Comparison of ENCODE assay signal across 9 cellular contexts in genomic region chr19:10502524-10503001, GRCh38. TPM values are rescaled to one million over a fixed set of nuclear protein-coding genes. Genes with fewer than 3 reads are reported as not detected.
DNase-seq lines count a peak whose midpoint lies in the region; ATAC-seq and TF ChIP-seq lines count a peak whose summit lies in the region.
"Had no signal": no experiment of that assay in that cellular context is flagged by ENCODE, and none has a peak within 500 bp of the region (broad histone marks: within the 10 kb centered on the region; RNA-seq: fewer than 3 reads in every experiment).

No MANE protein-coding gene starts in this region.

- H3K4me3 Mint-ChIP-seq in activated CD4-positive, alpha-beta T cell treated with anti-CD3 and anti-CD28 coated beads for 36 hours: peak overlapping the region; percentile 91
- H3K4me3 Mint-ChIP-seq in chondrocyte (ENCODE audit: unreplicated experiment): peak overlapping the region; percentile 80

- DNase-seq in BE2C: peak; percentile 98
- DNase-seq in GM19238 (ENCODE audit: insufficient read length, low spot score): peak; percentile 96
- DNase-seq in NCI-H460 (ENCODE audit: extremely low read depth, low read depth): peak; percentile 82
- DNase-seq in activated CD4-positive, alpha-beta T cell treated with anti-CD3 and anti-CD28 coated beads for 36 hours: peak; percentile 95
- peak; percentile 96 for DNase-seq in chondrocyte (ENCODE audit: low spot score)
- DNase-seq in stimulated activated CD4-positive, alpha-beta T cell treated with anti-CD3 and anti-CD28 coated beads, Interleukin-1b, Interleukin-23, amount 100 ng/mL, for 1 hour (ENCODE audit: low read depth in 2 of 2): peak; percentile 77 to 81

- peaks cover 26% of the 10 kb centered on the region for H3K36me3 ChIP-seq in BE2C

- H3K27me3 Mint-ChIP-seq in activated CD4-positive, alpha-beta T cell treated with anti-CD3 and anti-CD28 coated beads for 36 hours: no peaks in the 10 kb centered on the region
- H3K27me3 Mint-ChIP-seq in chondrocyte (ENCODE audit: low read depth): no peaks in the 10 kb centered on the region

- H3K27ac ChIP-seq in layer of hippocampus (ENCODE audit: low read depth, low read length): peak overlapping the region; percentile 98

- TF ChIP-seq CTCF in BE2C (IDR thresholded peaks at IDR 0.05; ENCODE audit: low read depth, low read length): no peak
- TF ChIP-seq CTCF in chondrocyte (IDR thresholded peaks at IDR 0.05): peak; percentile 51

- peak overlapping the region; percentile 95 for H3K27ac Mint-ChIP-seq in activated CD4-positive, alpha-beta T cell treated with anti-CD3 and anti-CD28 coated beads for 36 hours
- H3K27ac Mint-ChIP-seq in chondrocyte (ENCODE audit: unreplicated experiment): peak overlapping the region; percentile 81

- peak overlapping the region; percentile 93 for H3K4me3 ChIP-seq in BE2C (ENCODE audit: low read depth, low read length)

- POLR2A ChIA-PET in activated CD4-positive, alpha-beta T cell treated with anti-CD3 and anti-CD28 coated beads for 36 hours (lab: Charles Lee): no interaction called here

- H3K27me3 ChIP-seq in BE2C: no peaks in the 10 kb centered on the region
- H3K27me3 ChIP-seq in layer of hippocampus (ENCODE audit: control insufficient read depth, insufficient read depth, low read length): no peaks in the 10 kb centered on the region

- intact Hi-C loops in activated CD4-positive, alpha-beta T cell treated with anti-CD3 and anti-CD28 coated beads for 36 hours (cut with DNase I, micrococcal nuclease): loop anchor here (1.0 to 10.0 kb wide), 15 partner anchors 23 to 398 kb away; partner anchors contain the start of genes ANGPTL6 (in 1 of the 2), ATG4D (in 1 of the 2), CARM1 (in 1 of the 2) and CDC37 (in 1 of the 2)

- H3K4me1 Mint-ChIP-seq in activated CD4-positive, alpha-beta T cell treated with anti-CD3 and anti-CD28 coated beads for 36 hours: peaks cover 30% of the 10 kb centered on the region
- H3K4me1 Mint-ChIP-seq in chondrocyte (ENCODE audit: low read depth): peaks cover 28% of the 10 kb centered on the region

- CTCF ChIA-PET in activated CD4-positive, alpha-beta T cell treated with anti-CD3 and anti-CD28 coated beads for 36 hours (lab: Charles Lee): no interaction called here

- no peaks in the 10 kb centered on the region for H3K9me3 Mint-ChIP-seq in activated CD4-positive, alpha-beta T cell treated with anti-CD3 and anti-CD28 coated beads for 36 hours (ENCODE audit: low read depth)
- no peaks in the 10 kb centered on the region for H3K9me3 Mint-ChIP-seq in chondrocyte (ENCODE audit: low read depth)

- H3K9me3 ChIP-seq in BE2C: no peaks in the 10 kb centered on the region

- peaks cover 24% of the 10 kb centered on the region for H3K36me3 Mint-ChIP-seq in activated CD4-positive, alpha-beta T cell treated with anti-CD3 and anti-CD28 coated beads for 36 hours (ENCODE audit: low read depth)
- H3K36me3 Mint-ChIP-seq in chondrocyte (ENCODE audit: low read depth): peaks cover 12% of the 10 kb centered on the region

- peak; percentile 93 for ATAC-seq in HG03439 (IDR thresholded peaks at IDR 0.05; ENCODE audit: unreplicated experiment)
- ATAC-seq in activated CD4-positive, alpha-beta T cell treated with anti-CD3 and anti-CD28 coated beads for 36 hours: peak; percentile 91

- no peaks in the 10 kb centered on the region for H3K4me1 ChIP-seq in BE2C

RNA-seq across cellular contexts. Expression of gene KEAP1, which starts 0.6 kb away (rescaled TPM):
- polyA plus RNA-seq in BE2C (2012; ENCODE audit: insufficient read depth, insufficient read length, low read depth): 258 TPM
- 65.7 and 70.5 TPM in 2 replicates for total RNA-seq in NCI-H460 (2014; rRNA removed; shearing (Covaris generic))
- polyA plus RNA-seq in NCI-H460 (2014; cell fraction: nucleus; rRNA removed): 73.4 and 73.9 TPM in 2 replicates
- 10 to 100 TPM; 38.7 to 58.7 TPM for total RNA-seq in activated CD4-positive, alpha-beta T cell treated with anti-CD3 and anti-CD28 coated beads for 36 hours
- 69.3 to 79.9 TPM (median 70.9 TPM) in 3 replicates for total RNA-seq in chondrocyte

RNA-seq across cellular contexts. Expression of gene S1PR5, which starts 14.7 kb away (rescaled TPM):
- not detected for polyA plus RNA-seq in BE2C (2012; ENCODE audit: insufficient read depth, insufficient read length, low read depth)
- total RNA-seq in NCI-H460 (2014; rRNA removed; shearing (Covaris generic)): 1.0 and 1.6 TPM in 2 replicates
- polyA plus RNA-seq in NCI-H460 (2014; cell fraction: nucleus; rRNA removed): 5.0 and 7.0 TPM in 2 replicates
- total RNA-seq in activated CD4-positive, alpha-beta T cell treated with anti-CD3 and anti-CD28 coated beads for 36 hours: under 1 TPM; 0.07 to 0.11 TPM
- 3.7 to 6.7 TPM (median 6.4 TPM) in 3 replicates for total RNA-seq in chondrocyte
- total RNA-seq: T-helper 1 cell treated with Interleukin-12 subunit alpha and Interleukin-12 subunit beta and Interleukin-4 antibody, amounts not matched to agents 30 ng/mL and 1 ng/mL, for 36 hours had no signal

RNA-seq across cellular contexts. Expression of gene ATG4D, which starts 41.1 kb away (rescaled TPM):
- 144 TPM for polyA plus RNA-seq in BE2C (2012; ENCODE audit: insufficient read depth, insufficient read length, low read depth)
- 27.4 and 38.9 TPM in 2 replicates for total RNA-seq in NCI-H460 (2014; rRNA removed; shearing (Covaris generic))
- polyA plus RNA-seq in NCI-H460 (2014; cell fraction: nucleus; rRNA removed): 38.6 and 79.2 TPM in 2 replicates
- 10 to 100 TPM; 18.9 to 19.3 TPM for total RNA-seq in activated CD4-positive, alpha-beta T cell treated with anti-CD3 and anti-CD28 coated beads for 36 hours
- 14.8 to 23.2 TPM (median 21.7 TPM) in 3 replicates for total RNA-seq in chondrocyte

Comparison
In these comparisons a context has a peak if more than half of its experiments do, and no peak if none do; other contexts are left out.
1. Peak in every context shown above with its lines: DNase-seq, ATAC-seq, H3K4me3 ChIP-seq and H3K27ac ChIP-seq.